Comparison of ENCODE assay signal across 31 cellular contexts in the genomic region with DNA sequence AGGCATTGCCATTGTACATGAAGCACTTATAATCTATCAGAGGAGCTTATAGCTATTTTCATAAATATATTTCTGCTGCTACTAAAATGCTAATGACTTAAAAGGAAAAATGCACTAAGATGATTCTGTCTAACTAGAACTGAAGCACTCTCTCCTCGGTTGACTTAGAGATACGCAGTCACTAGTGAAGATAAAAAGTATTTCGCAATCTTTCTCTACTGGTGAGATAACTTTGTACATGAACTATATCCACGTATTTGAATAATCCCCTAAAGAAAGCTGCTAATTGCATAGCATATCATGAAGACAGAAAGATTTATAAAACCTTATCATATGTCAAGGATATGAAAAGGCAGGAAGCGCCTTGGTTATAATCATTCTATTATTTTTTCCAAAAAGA.
"Had no signal": no experiment of that assay in that cellular context is flagged by ENCODE, and none has a peak within 500 bp of the region (broad histone marks: within the 10 kb centered on the region; RNA-seq: fewer than 3 reads in every experiment).

No MANE protein-coding gene starts in this region.

- H3K27ac ChIP-seq: brain microvascular endothelial cell, esophagus muscularis mucosa, foreskin keratinocyte, gastrocnemius medialis, heart left ventricle, VCaP had no signal

- H3K4me3 ChIP-seq: esophagus muscularis mucosa, gastrocnemius medialis, heart left ventricle had no signal

- H3K4me1 ChIP-seq: esophagus muscularis mucosa, foreskin keratinocyte, gastrocnemius medialis, heart left ventricle had no signal

- H3K9me3 ChIP-seq: esophagus muscularis mucosa, gastrocnemius medialis, heart left ventricle had no signal

- FAIRE-seq: astrocyte, colon, TTC549 had no signal

- ATAC-seq: activated T-cell treated with anti-CD3 and anti-CD28 coated beads, Interleukin-2, amount 50 U/mL, for 4 hours; activated T-helper 17 cell treated with anti-CD3 and anti-CD28 coated beads, Interleukin-2, amount 50 U/mL, for 72 hours; effector memory CD8-positive, alpha-beta T cell; foreskin keratinocyte; gastrocnemius medialis; heart left ventricle; WTC11 had no signal

- H3K27me3 ChIP-seq: brain microvascular endothelial cell, esophagus muscularis mucosa, foreskin keratinocyte, gastrocnemius medialis, heart left ventricle had no signal

- DNase-seq: activated CD4-positive, alpha-beta memory T cell treated with anti-CD3 and anti-CD28 coated beads, Interleukin-2, amount 10 ng/mL, durations not matched to agents 7 days and 5 days; activated CD4-positive, alpha-beta T cell treated with anti-CD3 and anti-CD28 coated beads for 1 hour; activated CD4-positive, alpha-beta T cell treated with anti-CD3 and anti-CD28 coated beads for 4 hours; activated CD4-positive, alpha-beta T cell treated with anti-CD3 and anti-CD28 coated beads, Interleukin-2, amount 10 ng/mL, durations not matched to agents 7 days and 5 days; activated CD4-positive, alpha-beta T cell treated with anti-CD3 and anti-CD28 coated beads, Interleukin-2, amount 50 U/mL, for 4 hours; activated effector memory CD4-positive, alpha-beta T cell treated with Interleukin-2 at 50 U/mL for 16 hours; activated gamma-delta T cell treated with Interleukin-2 at 50 U/mL for 16 hours; activated naive CD4-positive, alpha-beta T cell treated with anti-CD3 and anti-CD28 coated beads, Interleukin-2, amount 50 U/mL, for 16 hours; activated naive CD4-positive, alpha-beta T cell treated with Interleukin-2 at 50 U/mL for 16 hours; activated T-cell treated with anti-CD3 and anti-CD28 coated beads, Interleukin-2, amount 50 U/mL, for 4 hours; amniotic stem cell; anterior cingulate cortex; brain microvascular endothelial cell; caudate nucleus; cortex of kidney; dermis blood vessel endothelial cell; effector CD4-positive, alpha-beta T cell; effector memory CD8-positive, alpha-beta T cell; erythroblast; foreskin keratinocyte; gastrocnemius medialis; glutamatergic neuron; heart left ventricle; T-helper 2 cell had no signal

- H3K36me3 ChIP-seq: brain microvascular endothelial cell, esophagus muscularis mucosa, gastrocnemius medialis, heart left ventricle had no signal
